In genomic region chr16:89910717-89911354, GRCh38 we compare ENCODE assay signal across 1 cellular context.
A peak's percentile ranks its signal among the peaks of the same experiment; 100 is the strongest.
TF ChIP-seq lines count a peak whose summit lies in the region.

No MANE protein-coding gene starts in this region.

TF ChIP-seq in HepG2, 621 proteins besides CTCF, POLR2A, EP300 and RAD21 (continues in another document):
- TF ChIP-seq SATB2 (CRISPR knock-in tag; IDR thresholded peaks at IDR 0.05) (no peak), TOPORS (CRISPR knock-in tag; IDR thresholded peaks at IDR 0.05) (no peak), ZNF207 (IDR thresholded peaks at IDR 0.05; ENCODE audit: borderline replicate concordance) (no peak), NR2C2 (CRISPR knock-in tag; IDR thresholded peaks at IDR 0.05; ENCODE audit: borderline replicate concordance) (no peak), SMARCE1 (IDR thresholded peaks at IDR 0.05; ENCODE audit: borderline replicate concordance) (no peak), KLF12 (CRISPR knock-in tag; IDR thresholded peaks at IDR 0.05; ENCODE audit: borderline replicate concordance) (no peak), ZNF367 (CRISPR knock-in tag; IDR thresholded peaks at IDR 0.05; ENCODE audit: borderline replicate concordance) (no peak), DRAP1 (CRISPR knock-in tag; IDR thresholded peaks at IDR 0.05) (peak; percentile 9; the same call in 1 of the 2 replicates), DR1 (CRISPR knock-in tag; IDR thresholded peaks at IDR 0.05) (peak; percentile 52), ZNF143 (CRISPR knock-in tag; IDR thresholded peaks at IDR 0.05) (no peak), BRD4 (CRISPR knock-in tag; IDR thresholded peaks at IDR 0.05) (no peak), GZF1 (CRISPR knock-in tag; IDR thresholded peaks at IDR 0.05) (no peak), POGZ (CRISPR knock-in tag; IDR thresholded peaks at IDR 0.05) (no peak; the same call in 1 of the 2 replicates), E2F2 (CRISPR knock-in tag; IDR thresholded peaks at IDR 0.05; ENCODE audit: borderline replicate concordance) (no peak), ZMAT3 (CRISPR knock-in tag; conservative IDR thresholded peaks at IDR 0.05) (no peak), ATF3 (CRISPR knock-in tag; IDR thresholded peaks at IDR 0.05) (no peak), IKZF5 (CRISPR knock-in tag; IDR thresholded peaks at IDR 0.05) (no peak), ZNF883 (CRISPR knock-in tag; IDR thresholded peaks at IDR 0.05; ENCODE audit: not compliant biosample characterization) (no peak), NFRKB (IDR thresholded peaks at IDR 0.05) (no peak), NKX3-1 (CRISPR knock-in tag; IDR thresholded peaks at IDR 0.05) (no peak), MBNL3 (CRISPR knock-in tag; conservative IDR thresholded peaks at IDR 0.05) (no peak), ZNF407 (CRISPR knock-in tag; IDR thresholded peaks at IDR 0.05; ENCODE audit: not compliant biosample characterization) (peak; percentile 14), ZNF646 (CRISPR knock-in tag; IDR thresholded peaks at IDR 0.05) (no peak), ZNF75D (CRISPR knock-in tag; IDR thresholded peaks at IDR 0.05; ENCODE audit: borderline replicate concordance) (no peak), MTERF4 (CRISPR knock-in tag; IDR thresholded peaks at IDR 0.05) (0 out of 2 replicates have a peak, but pooled peaks have one; percentile 25), CHCHD3 (CRISPR knock-in tag; IDR thresholded peaks at IDR 0.05) (no peak), ZBTB37 (CRISPR knock-in tag; IDR thresholded peaks at IDR 0.05) (0 out of 2 replicates have a peak, but pooled peaks have one; percentile 26), NR2F6 (IDR thresholded peaks at IDR 0.05) (no peak), NR2F6 (CRISPR knock-in tag; IDR thresholded peaks at IDR 0.05) (no peak), KDM5B (CRISPR knock-in tag; IDR thresholded peaks at IDR 0.05; ENCODE audit: borderline replicate concordance) (peak; percentile 14; the same call in 1 of the 2 replicates), RFX3 (CRISPR knock-in tag; IDR thresholded peaks at IDR 0.05) (no peak), FOXC1 (CRISPR knock-in tag; IDR thresholded peaks at IDR 0.05; ENCODE audit: borderline replicate concordance) (0 out of 2 replicates have a peak, but pooled peaks have one; percentile 23), ZFYVE20 (CRISPR knock-in tag; IDR thresholded peaks at IDR 0.05; ENCODE audit: borderline replicate concordance, low read depth) (no peak), ZMAT5 (CRISPR knock-in tag; IDR thresholded peaks at IDR 0.05; ENCODE audit: borderline replicate concordance, low read depth) (no peak), ZNF274 (CRISPR knock-in tag; IDR thresholded peaks at IDR 0.05) (peak; percentile 2; the same call in 1 of the 2 replicates), KMT2B (CRISPR knock-in tag; IDR thresholded peaks at IDR 0.05) (no peak), ZNF432 (CRISPR knock-in tag; IDR thresholded peaks at IDR 0.05; ENCODE audit: borderline replicate concordance) (no peak), CBX2 (IDR thresholded peaks at IDR 0.05; ENCODE audit: low read depth, low read length) (no peak), CBX2 (CRISPR knock-in tag; IDR thresholded peaks at IDR 0.05; ENCODE audit: low read depth) (no peak), ZNF431 (CRISPR knock-in tag; IDR thresholded peaks at IDR 0.05; ENCODE audit: borderline replicate concordance, low read depth) (no peak), ARID2 (CRISPR knock-in tag; IDR thresholded peaks at IDR 0.05; ENCODE audit: borderline replicate concordance) (no peak), PCBP1 (IDR thresholded peaks at IDR 0.05; ENCODE audit: borderline replicate concordance, low read depth, low read length) (no peak), ATF7 (IDR thresholded peaks at IDR 0.05) (no peak), ATF7 (CRISPR knock-in tag; IDR thresholded peaks at IDR 0.05) (no peak), HCFC1 (IDR thresholded peaks at IDR 0.05; ENCODE audit: low read depth, low read length) (no peak), POLR2G (IDR thresholded peaks at IDR 0.05; ENCODE audit: low read depth, low read length) (0 out of 2 replicates have a peak, but pooled peaks have one; percentile 2), ZNF510 (CRISPR knock-in tag; IDR thresholded peaks at IDR 0.05; ENCODE audit: low read depth) (no peak)
